ENCODE assay signal across 8 cellular contexts in the genomic region with DNA sequence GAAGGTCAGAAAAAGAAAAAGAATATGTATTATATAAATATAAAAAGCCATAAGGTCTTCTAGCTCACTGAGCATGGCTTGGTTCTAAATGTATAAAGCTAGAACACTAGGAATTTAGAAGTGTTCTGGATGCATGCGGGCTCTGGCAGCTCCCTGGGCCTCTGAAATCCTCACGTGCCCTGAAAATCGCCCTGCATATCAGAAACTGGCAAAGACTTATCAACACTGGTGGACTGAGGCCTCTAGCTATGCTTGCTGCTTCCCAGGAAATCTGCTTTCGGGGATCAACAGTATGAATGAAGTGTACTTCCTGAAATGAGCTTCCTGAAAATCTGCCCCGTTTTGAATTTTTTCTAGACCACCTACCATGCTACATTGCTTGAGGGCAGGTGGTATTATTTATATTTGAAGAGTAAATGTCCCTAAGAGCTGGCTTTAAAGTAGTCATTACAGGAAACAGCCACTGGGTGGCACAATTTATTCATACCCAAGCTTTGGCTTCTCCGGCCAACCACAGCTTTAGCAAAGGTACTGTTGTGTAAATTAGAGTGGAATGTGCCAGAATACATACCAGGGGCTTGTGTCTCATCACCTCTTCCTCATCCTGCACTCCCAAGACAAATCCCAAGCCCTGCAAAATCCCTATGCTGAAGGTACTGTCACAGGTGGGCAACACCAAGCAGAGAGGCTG. TPM values are rescaled to one million over a fixed set of nuclear protein-coding genes. Genes with fewer than 3 reads are reported as not detected.
DNase-seq lines count a peak whose midpoint lies in the region; ATAC-seq and TF ChIP-seq lines count a peak whose summit lies in the region.

No MANE protein-coding gene starts in this region.

- peaks cover 33% of the 10 kb centered on the region for H3K36me3 Mint-ChIP-seq in central memory CD8-positive, alpha-beta T cell (ENCODE audit: insufficient read depth)
- peaks cover 27 to 46% of the 10 kb centered on the region in 2 donors for H3K36me3 Mint-ChIP-seq in stimulated activated naive B cell treated with anti-CD40 and anti-IgM and Interleukin-4, amounts not matched to agents 10 μg/mL and 1 μg/mL and 100 μg/mL, for 72 hours

- POLR2A ChIA-PET in HCT116 (lab: Charles Lee): interaction anchor here (0.7 to 1.4 kb wide), 2 partner anchors 10 to 309 kb away, joined by 3 to 4 read pairs; partner anchors contain the start of gene UBP1

- H3K36me3 ChIP-seq in HCT116 (ENCODE audit: control insufficient read depth in 1 of 2, insufficient read depth in 2 of 2, low read length in 2 of 2): peaks cover 13 to 16% of the 10 kb centered on the region in 2 experiments; a peak in 3 of 4 replicates
- peaks cover 26% of the 10 kb centered on the region for H3K36me3 ChIP-seq in Loucy (ENCODE audit: insufficient read depth, low read length)
- H3K36me3 ChIP-seq in SK-N-MC (ENCODE audit: insufficient read depth, low read length): no peaks in the 10 kb centered on the region; the same call in 1 of the 2 replicates

- no peaks in the 10 kb centered on the region for H3K9me3 Mint-ChIP-seq in central memory CD8-positive, alpha-beta T cell
- no peaks in the 10 kb centered on the region for H3K9me3 Mint-ChIP-seq in stimulated activated naive B cell treated with anti-CD40 and anti-IgM and Interleukin-4, amounts not matched to agents 10 μg/mL and 1 μg/mL and 100 μg/mL, for 72 hours

- H3K9ac ChIP-seq in HCT116 (ENCODE audit: low read length) (no peak overlapping the region), Loucy (ENCODE audit: low read depth, low read length, poor library complexity, severe bottlenecking) (no peak overlapping the region), SK-N-MC (ENCODE audit: insufficient read length) (no peak overlapping the region)

- TF ChIP-seq RAD21 in HCT116 (IDR thresholded peaks at IDR 0.05; ENCODE audit: low read depth): peak; percentile 92

- TF ChIP-seq POLR2A in HCT116 (IDR thresholded peaks at IDR 0.05; ENCODE audit: borderline replicate concordance, extremely low read depth, insufficient read depth, insufficient read length): no peak

- no peaks in the 10 kb centered on the region for H3K4me1 ChIP-seq in HCT116 (ENCODE audit: control insufficient read depth in 1 of 2, insufficient read depth in 2 of 2, low read length in 2 of 2)
- peaks cover 15% of the 10 kb centered on the region for H3K4me1 ChIP-seq in Loucy (ENCODE audit: insufficient read depth, low read length, poor library complexity, severe bottlenecking)

- H3K27me3 Mint-ChIP-seq in central memory CD8-positive, alpha-beta T cell: no peaks in the 10 kb centered on the region
- H3K27me3 Mint-ChIP-seq in stimulated activated naive B cell treated with anti-CD40 and anti-IgM and Interleukin-4, amounts not matched to agents 10 μg/mL and 1 μg/mL and 100 μg/mL, for 72 hours: no peaks in the 10 kb centered on the region

- no peak overlapping the region for H3K4me2 ChIP-seq in HCT116 (ENCODE audit: low read length)
- H3K4me2 ChIP-seq in Loucy (ENCODE audit: low read depth, low read length, poor library complexity, severe bottlenecking): no peak overlapping the region

- H3K27me3 ChIP-seq in HCT116 (ENCODE audit: insufficient read depth, low read length) (no peaks in the 10 kb centered on the region), Loucy (ENCODE audit: insufficient read depth, low read length, poor library complexity, severe bottlenecking) (no peaks in the 10 kb centered on the region), layer of hippocampus (ENCODE audit: control insufficient read depth, insufficient read depth, low read length) (no peaks in the 10 kb centered on the region)

- peak; percentile 14 for DNase-seq in activated naive CD4-positive, alpha-beta T cell treated with Interleukin-2 at 50 U/mL for 16 hours
- DNase-seq in activated naive CD4-positive, alpha-beta T cell (lab: John Stamatoyannopoulos, UW): no peak
- DNase-seq in HCT116 (ENCODE audit: low read depth, low spot score) (peak; percentile 44), SK-N-MC (ENCODE audit: low read depth, low spot score) (peak; percentile 62)
- no peak for DNase-seq in central memory CD8-positive, alpha-beta T cell (ENCODE audit: low spot score in 2 of 2)
- DNase-seq in stimulated activated naive B cell treated with anti-CD40 and anti-IgM and Interleukin-4, amounts not matched to agents 10 μg/mL and 1 μg/mL and 100 μg/mL, for 72 hours: no peak

- H3K9me3 ChIP-seq in HCT116 (ENCODE audit: control insufficient read depth in 1 of 2, insufficient read depth in 1 of 2, low read depth in 1 of 2, low read length in 2 of 2) (no peaks in the 10 kb centered on the region), Loucy (ENCODE audit: insufficient read depth, low read depth, low read length) (no peaks in the 10 kb centered on the region; the same call in 1 of the 2 replicates), SK-N-MC (ENCODE audit: low read depth, low read length) (no peaks in the 10 kb centered on the region)

- no TSS peak for BruUV-seq in HCT116 (replicated peaks; lab: Mats Ljungman, UMichigan)

- no peak overlapping the region for H3K27ac Mint-ChIP-seq in central memory CD8-positive, alpha-beta T cell (ENCODE audit: low read depth)
- H3K27ac Mint-ChIP-seq in stimulated activated naive B cell treated with anti-CD40 and anti-IgM and Interleukin-4, amounts not matched to agents 10 μg/mL and 1 μg/mL and 100 μg/mL, for 72 hours: no peak overlapping the region

- H2AFZ ChIP-seq in HCT116 (ENCODE audit: low read depth, low read length, poor library complexity, severe bottlenecking) (no peak overlapping the region), Loucy (ENCODE audit: low read length) (no peak overlapping the region)

- 0 out of 2 replicates have a peak, but pooled peaks cover 3% of the 10 kb centered on the region for H3F3A ChIP-seq in Loucy (ENCODE audit: low read depth)

- CTCF ChIA-PET in HCT116 (lab: Charles Lee): interaction anchor here (0.6 to 5.0 kb wide), 19 partner anchors 9 to 655 kb away, joined by 3 to 172 read pairs (median 5); partner anchors contain the start of gene CRTAP

- intact Hi-C loops in HCT116 (cut with micrococcal nuclease): loop anchor here (1.0 to 5.0 kb wide), 4 partner anchors 121 to 656 kb away; no protein-coding TSS in a partner anchor

- peaks cover 7% of the 10 kb centered on the region for H3K4me1 Mint-ChIP-seq in central memory CD8-positive, alpha-beta T cell
- H3K4me1 Mint-ChIP-seq in stimulated activated naive B cell treated with anti-CD40 and anti-IgM and Interleukin-4, amounts not matched to agents 10 μg/mL and 1 μg/mL and 100 μg/mL, for 72 hours: peaks cover 0 to 6% of the 10 kb centered on the region in 2 donors

- no peaks in the 10 kb centered on the region for H4K20me1 ChIP-seq in HCT116 (ENCODE audit: insufficient read depth)
- peaks cover 6% of the 10 kb centered on the region for H4K20me1 ChIP-seq in Loucy (ENCODE audit: insufficient read depth, low read length, poor library complexity, severe bottlenecking)

- H3K79me2 ChIP-seq in HCT116 (ENCODE audit: insufficient read depth, low read length) (no peaks in the 10 kb centered on the region), Loucy (ENCODE audit: insufficient read depth, low read length) (no peaks in the 10 kb centered on the region)

- no peaks in the 10 kb centered on the region for H3K9me2 ChIP-seq in HCT116 (ENCODE audit: insufficient read depth)
- H3K9me2 ChIP-seq in Loucy (replicated peaks; ENCODE audit: low read depth, low read length): no peaks in the 10 kb centered on the region

- no peak overlapping the region for H3K4me3 ChIP-seq in HCT116 (replicated peaks in 1 of 2; ENCODE audit: low read depth in 1 of 2, low read length in 2 of 2)
- no peak overlapping the region for H3K4me3 ChIP-seq in Loucy (ENCODE audit: low read length, poor library complexity, severe bottlenecking)
- H3K4me3 ChIP-seq in SK-N-MC: no peak overlapping the region

- TF ChIP-seq CTCF in HCT116 (IDR thresholded peaks at IDR 0.05 in 2 of 3, conservative IDR thresholded peaks at IDR 0.05 in 1 of 3; ENCODE audit: borderline replicate concordance in 1 of 3, insufficient read depth in 1 of 3, low read depth in 2 of 3, low read length in 2 of 3) (peak; percentile 62 to 83 (median 77)), Loucy (conservative IDR thresholded peaks at IDR 0.05; ENCODE audit: low read length) (peak; percentile 87)

- H3K27ac ChIP-seq in HCT116 (ENCODE audit: low read depth, low read length) (no peak overlapping the region), SK-N-MC (no peak overlapping the region), layer of hippocampus (ENCODE audit: low read depth, low read length) (peak overlapping the region; percentile 9)

- no peak overlapping the region for H3K4me3 Mint-ChIP-seq in central memory CD8-positive, alpha-beta T cell
- H3K4me3 Mint-ChIP-seq in stimulated activated naive B cell treated with anti-CD40 and anti-IgM and Interleukin-4, amounts not matched to agents 10 μg/mL and 1 μg/mL and 100 μg/mL, for 72 hours: no peak overlapping the region

- ATAC-seq in HCT116: peak; percentile 85
- ATAC-seq in central memory CD8-positive, alpha-beta T cell (replicated peaks; ENCODE audit: extremely low read depth, poor library complexity, severe bottlenecking): peak; percentile 52
- ATAC-seq in stimulated activated naive B cell treated with anti-CD40 and anti-IgM and Interleukin-4, amounts not matched to agents 10 μg/mL and 1 μg/mL and 100 μg/mL, for 72 hours (replicated peaks): peak; percentile 58 to 64

- RAD21 ChIA-PET in HCT116 (lab: Charles Lee; ENCODE audit: low non-redundant PET in 1 of 2, low total read pairs in 2 of 2, uncharacterized antibody in 2 of 2, unreplicated experiment in 2 of 2): interaction anchor here (1.2 to 2.6 kb wide), 4 partner anchors 241 to 656 kb away, joined by 3 to 38 read pairs (median 16); no protein-coding TSS in a partner anchor

TF ChIP-seq in HCT116, 20 proteins besides CTCF, POLR2A, EP300 and RAD21:
- TF ChIP-seq SP1 (IDR thresholded peaks at IDR 0.05; ENCODE audit: low read depth): no peak

RNA-seq across cellular contexts. Expression of gene CRTAP, which starts 17.7 kb away (rescaled TPM):
- total RNA-seq in HCT116 (2021; ENCODE audit: unreplicated experiment): 104 TPM
- polyA plus RNA-seq in HCT116 (2012): 74.2 and 101 TPM in 2 replicates

RNA-seq across cellular contexts. Expression of gene GLB1, which starts 34.5 kb away (rescaled TPM):
- 35.6 TPM for total RNA-seq in HCT116 (2021; ENCODE audit: unreplicated experiment)
- 29.4 and 36.2 TPM in 2 replicates for polyA plus RNA-seq in HCT116 (2012)

RNA-seq across cellular contexts. Expression of gene TMPPE, which starts 34.5 kb away (rescaled TPM):
- total RNA-seq in HCT116 (2021; ENCODE audit: unreplicated experiment): 4.1 TPM
- 0.72 and 0.87 TPM in 2 replicates for polyA plus RNA-seq in HCT116 (2012)

Comparison
In these comparisons a context has a peak if more than half of its experiments do, and no peak if none do; other contexts are left out.
1. DNase-seq: peak in activated naive CD4-positive, alpha-beta T cell treated with Interleukin-2 at 50 U/mL for 16 hours (single experiment), HCT116 (single experiment) and SK-N-MC (single experiment); none in activated naive CD4-positive, alpha-beta T cell (0 of 4), central memory CD8-positive, alpha-beta T cell (0 of 2) and stimulated activated naive B cell treated with anti-CD40 and anti-IgM and Interleukin-4, amounts not matched to agents 10 μg/mL and 1 μg/mL and 100 μg/mL, for 72 hours (single experiment).
2. Peak in every context shown above with its lines, with median percentiles within 50 percentile points of each other: ATAC-seq.